Comparison of ENCODE assay signal across 20 cellular contexts in genomic region chr18:63188063-63188462, GRCh38.
DNase-seq lines count a peak whose midpoint lies in the region; ATAC-seq, FAIRE-seq and TF ChIP-seq lines count a peak whose summit lies in the region.
"Had no signal": no experiment of that assay in that cellular context is flagged by ENCODE, and none has a peak within 500 bp of the region (broad histone marks: within the 10 kb centered on the region; RNA-seq: fewer than 3 reads in every experiment).

No MANE protein-coding gene starts in this region.

- DNase-seq in activated naive CD8-positive, alpha-beta T cell treated with anti-CD3 and anti-CD28 coated beads for 36 hours, result no peak
- DNase-seq in HepG2 (ENCODE audit: low spot score) (no peak), Kasumi-1 (lab: John Stamatoyannopoulos, UW) (no peak), occipital lobe (lab: John Stamatoyannopoulos, UW) (no peak)
- DNase-seq: activated CD4-positive, CD25-positive, alpha-beta regulatory T cell treated with anti-CD3 and anti-CD28 coated beads, Interleukin-2, amount 50 U/mL, for 72 hours; activated T-cell treated with anti-CD3 and anti-CD28 coated beads, Interleukin-2, amount 50 U/mL, for 1 hour; DMS153; head of caudate nucleus; mucosa of descending colon; NCI-H446 treated with DMSO at 0.1 percent for 48 hours; OCI-M1 had no signal

- H3K36me3 Mint-ChIP-seq in activated naive CD8-positive, alpha-beta T cell treated with anti-CD3 and anti-CD28 coated beads for 36 hours, result peaks cover 51% of the 10 kb centered on the region

- POLR2A ChIA-PET in HepG2 (lab: Yijun Ruan, JAX), result no interaction called here

- H3K27ac ChIP-seq in BLaER1 (no peak overlapping the region), HepG2 (ENCODE audit: extremely low read length, insufficient read depth, low read length) (no peak overlapping the region)

- peaks cover 30% of the 10 kb centered on the region for H4K20me1 ChIP-seq in BLaER1
- H4K20me1 ChIP-seq in HepG2 (ENCODE audit: insufficient read depth, low read length), result no peaks in the 10 kb centered on the region

- CTCF ChIA-PET in HepG2 (lab: Yijun Ruan, JAX; ENCODE audit: low intra/inter-chr PET ratio, low total read pairs), result no interaction called here

- TF ChIP-seq POLR2A in HepG2 (IDR thresholded peaks at IDR 0.05; ENCODE audit: insufficient read depth in 1 of 2, low read depth in 2 of 2, low read length in 2 of 2), result no peak

- BruUV-seq in HepG2 (replicated peaks; lab: Mats Ljungman, UMichigan), result no TSS peak

- H3K36me3 ChIP-seq in BLaER1 (peaks cover 49% of the 10 kb centered on the region), HepG2 (replicated peaks in 1 of 2; ENCODE audit: control insufficient read depth in 1 of 2, insufficient read depth in 2 of 2, low read length in 2 of 2) (no peaks in the 10 kb centered on the region)
- H3K36me3 ChIP-seq: ascending aorta had no signal

- H3K27ac Mint-ChIP-seq in activated naive CD8-positive, alpha-beta T cell treated with anti-CD3 and anti-CD28 coated beads for 36 hours, result peak overlapping the region; percentile 62
- H3K27ac Mint-ChIP-seq: dendritic cell treated with granulocyte-macrophage colony-stimulating factor and Interleukin-4, amounts not matched to agents 40 ng/mL and 50 ng/mL, for 4 days; GM23338 had no signal

- in situ Hi-C loops in HepG2 (cut with HindIII; ENCODE audit: extremely low pct_ligation_motif_present, low pct_unique_long_range_greater_than_20kb), result no loop called here

- peaks cover 41% of the 10 kb centered on the region for H3K4me1 ChIP-seq in BLaER1
- no peaks in the 10 kb centered on the region for H3K4me1 ChIP-seq in HepG2 (ENCODE audit: insufficient read depth, low read length)

- H3K27me3 ChIP-seq in BLaER1, result no peaks in the 10 kb centered on the region
- peaks cover 0 to 2% of the 10 kb centered on the region in 2 experiments; a peak in 1 of 5 replicates for H3K27me3 ChIP-seq in HepG2 (ENCODE audit: control insufficient read depth in 1 of 2, insufficient read depth in 2 of 2, low read length in 2 of 2)
- H3K27me3 ChIP-seq: ascending aorta had no signal

- H3K9me3 ChIP-seq in BLaER1 (peaks cover 5% of the 10 kb centered on the region; the same call in 1 of the 2 replicates), HepG2 (ENCODE audit: low read length) (no peaks in the 10 kb centered on the region)
- H3K9me3 ChIP-seq: ascending aorta, mucosa of descending colon had no signal

- intact Hi-C loops in HepG2 (cut with micrococcal nuclease; ENCODE audit: unreplicated experiment), result no loop called here

- 94% methylated on average over 1 of the region's 1 CpG for WGBS in HepG2 (ENCODE audit: low lambda C conversion rate)

- no peaks in the 10 kb centered on the region for H3K27me3 Mint-ChIP-seq in activated naive CD8-positive, alpha-beta T cell treated with anti-CD3 and anti-CD28 coated beads for 36 hours
- H3K27me3 Mint-ChIP-seq: dendritic cell treated with granulocyte-macrophage colony-stimulating factor and Interleukin-4, amounts not matched to agents 40 ng/mL and 50 ng/mL, for 4 days had no signal

- peaks cover 3% of the 10 kb centered on the region for H3K9me3 Mint-ChIP-seq in activated naive CD8-positive, alpha-beta T cell treated with anti-CD3 and anti-CD28 coated beads for 36 hours
- H3K9me3 Mint-ChIP-seq: dendritic cell treated with granulocyte-macrophage colony-stimulating factor and Interleukin-4, amounts not matched to agents 40 ng/mL and 50 ng/mL, for 4 days; GM23338 had no signal

- no peaks in the 10 kb centered on the region for H3K79me2 ChIP-seq in HepG2 (ENCODE audit: insufficient read depth, low read length)

- H3K4me3 ChIP-seq in BLaER1 (no peak overlapping the region), HepG2 (replicated peaks in 1 of 3; ENCODE audit: insufficient read depth in 1 of 3, low read depth in 2 of 3, low read length in 3 of 3) (no peak overlapping the region)
- H3K4me3 ChIP-seq: ascending aorta, GM23338, mucosa of descending colon, skin epidermis had no signal

- TF ChIP-seq EP300 in HepG2 (IDR thresholded peaks at IDR 0.05; ENCODE audit: low read depth in 2 of 2, low read length in 2 of 2) (no peak), HepG2 (CRISPR knock-in tag; IDR thresholded peaks at IDR 0.05; ENCODE audit: borderline replicate concordance) (no peak)

- FAIRE-seq in HepG2 (lab: Jason Lieb, UNC), result no peak

- H3K4me2 ChIP-seq in BLaER1 (0 out of 2 replicates have a peak overlapping the region, but pooled peaks have one; percentile 26), HepG2 (ENCODE audit: low read depth, low read length) (no peak overlapping the region)
- H3K4me2 ChIP-seq: GM23338 had no signal

- H3K4me3 Mint-ChIP-seq in activated naive CD8-positive, alpha-beta T cell treated with anti-CD3 and anti-CD28 coated beads for 36 hours, result no peak overlapping the region
- H3K4me3 Mint-ChIP-seq: dendritic cell treated with granulocyte-macrophage colony-stimulating factor and Interleukin-4, amounts not matched to agents 40 ng/mL and 50 ng/mL, for 4 days; GM23338 had no signal

- H3K9ac ChIP-seq in BLaER1 (no peak overlapping the region), HepG2 (ENCODE audit: insufficient read depth, low read depth, low read length) (no peak overlapping the region)

- H2AFZ ChIP-seq in HepG2 (ENCODE audit: low read length), result no peak overlapping the region
- H2AFZ ChIP-seq: GM23338 had no signal

- TF ChIP-seq RAD21 in HepG2 (CRISPR knock-in tag; IDR thresholded peaks at IDR 0.05), result no peak

- no peak for TF ChIP-seq CTCF in HepG2 (CRISPR knock-in tag; IDR thresholded peaks at IDR 0.05)

- ATAC-seq in GM18498 (IDR thresholded peaks at IDR 0.05; ENCODE audit: unreplicated experiment) (peak; percentile 39), HG02678 (IDR thresholded peaks at IDR 0.05; ENCODE audit: unreplicated experiment) (peak; percentile 38), GM19023 (IDR thresholded peaks at IDR 0.05; ENCODE audit: unreplicated experiment) (no peak), HepG2 (no peak)
- ATAC-seq: esophagus mucosa, GM23338, mucosa of descending colon had no signal

- H3K4me1 Mint-ChIP-seq in activated naive CD8-positive, alpha-beta T cell treated with anti-CD3 and anti-CD28 coated beads for 36 hours, result peaks cover 77% of the 10 kb centered on the region

TF ChIP-seq in HepG2, 621 proteins besides CTCF, POLR2A, EP300 and RAD21:
- TF ChIP-seq AHDC1 (CRISPR knock-in tag; IDR thresholded peaks at IDR 0.05; ENCODE audit: borderline replicate concordance) (no peak), KDM4B (CRISPR knock-in tag; IDR thresholded peaks at IDR 0.05) (no peak), RFXANK (CRISPR knock-in tag; IDR thresholded peaks at IDR 0.05) (no peak), ZNF510 (CRISPR knock-in tag; IDR thresholded peaks at IDR 0.05; ENCODE audit: low read depth) (no peak), ZNF577 (CRISPR knock-in tag; IDR thresholded peaks at IDR 0.05; ENCODE audit: borderline replicate concordance, low read depth) (no peak), FOXC1 (CRISPR knock-in tag; IDR thresholded peaks at IDR 0.05; ENCODE audit: borderline replicate concordance) (no peak), ZNF678 (CRISPR knock-in tag; IDR thresholded peaks at IDR 0.05) (no peak), TCF7L2 (IDR thresholded peaks at IDR 0.05; ENCODE audit: low read depth, low read length) (no peak), SETDB1 (CRISPR knock-in tag; IDR thresholded peaks at IDR 0.05; ENCODE audit: borderline replicate concordance) (no peak), ZNF496 (CRISPR knock-in tag; IDR thresholded peaks at IDR 0.05; ENCODE audit: insufficient replicate concordance) (no peak)
TF ChIP-seq in HepG2: peak in this region for 0.

Comparison
In these comparisons a context has a peak if more than half of its experiments do, and no peak if none do; other contexts are left out.
1. ATAC-seq: peak in GM18498 (single experiment) and HG02678 (single experiment); none in GM19023 (single experiment) and HepG2 (single experiment).